7 cellular contexts compared by ENCODE assay signal in the genomic region with DNA sequence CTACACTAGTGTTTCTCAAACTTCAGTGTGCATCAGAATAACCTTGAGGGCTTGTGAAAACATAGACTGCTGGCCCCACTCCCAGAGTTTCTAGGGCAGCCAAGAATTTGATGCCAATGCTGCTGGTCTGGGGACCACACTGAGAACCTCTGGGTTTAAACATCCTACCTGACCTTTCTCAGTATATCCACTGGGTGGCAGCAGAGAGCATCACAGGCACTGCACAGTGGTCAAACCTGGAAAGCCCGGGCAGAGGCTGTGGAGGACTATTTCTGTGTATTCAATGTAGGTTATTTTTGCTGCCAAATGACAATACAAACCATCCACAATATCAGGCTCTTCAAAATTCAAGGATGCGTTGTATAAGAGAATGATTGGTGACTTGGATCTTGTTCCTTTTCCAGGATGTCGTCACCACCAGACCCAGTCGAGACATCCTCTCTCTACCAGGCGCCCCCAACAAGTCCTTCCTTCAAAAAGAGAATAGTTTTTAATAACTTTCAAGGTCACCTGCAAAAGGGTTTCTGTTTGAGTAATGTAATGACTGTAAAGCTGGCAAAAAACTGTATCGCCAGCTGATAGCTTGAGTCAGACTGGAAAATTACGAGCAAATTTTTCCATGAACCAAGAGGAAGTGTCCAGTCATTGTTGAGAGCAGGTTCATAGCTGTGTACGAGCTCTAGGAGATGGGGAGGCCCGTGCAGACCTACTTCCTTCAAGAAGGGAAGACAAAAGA. TPM values are rescaled to one million over a fixed set of nuclear protein-coding genes. Genes with fewer than 3 reads are reported as not detected.
DNase-seq lines count a peak whose midpoint lies in the region; ATAC-seq and TF ChIP-seq lines count a peak whose summit lies in the region.

No MANE protein-coding gene starts in this region.

- H3K27ac ChIP-seq in adrenal gland (peak overlapping the region; percentile 61 to 88 (median 83)), left ventricle myocardium inferior (replicated peaks) (peak overlapping the region; percentile 71)

- peak in 1 of 2 donors; percentile 61 for TF ChIP-seq POLR2A in adrenal gland (IDR thresholded peaks at IDR 0.05)

- TF ChIP-seq CTCF in GM13977 (IDR thresholded peaks at IDR 0.05; ENCODE audit: extremely low read depth, insufficient read depth, missing control alignments) (peak; percentile 85), adrenal gland (IDR thresholded peaks at IDR 0.05) (peak; percentile 93 to 96 (median 94)), left ventricle myocardium inferior (IDR thresholded peaks at IDR 0.05; ENCODE audit: borderline replicate concordance) (peak; percentile 95)

- no peaks in the 10 kb centered on the region for H3K9me3 ChIP-seq in adrenal gland (replicated peaks in 1 of 3)
- no peaks in the 10 kb centered on the region for H3K9me3 ChIP-seq in left ventricle myocardium inferior (replicated peaks)

- H3K4me3 ChIP-seq in adrenal gland, result no peak overlapping the region
- H3K4me3 ChIP-seq in left ventricle myocardium inferior, result peak overlapping the region; percentile 19

- DNase-seq in GM13977 (ENCODE audit: low spot score) (peak; percentile 74), NCI-H1105 treated with DMSO at 0.1 percent for 48 hours (lab: John Stamatoyannopoulos, UW) (peak; percentile 83), T-helper 1 cell (peak; percentile 28 to 62 (median 47)), adrenal gland (peak; percentile 87 to 94 (median 90)), left ventricle myocardium inferior (peak; percentile 52), sciatic nerve (ENCODE audit: low spot score) (peak; percentile 75)

- 18 to 22% (median 19%) methylated on average over 9 of the region's 9 CpGs for WGBS in adrenal gland, 4 donors

- H3K36me3 ChIP-seq in adrenal gland (replicated peaks in 1 of 2) (no peaks in the 10 kb centered on the region), left ventricle myocardium inferior (no peaks in the 10 kb centered on the region)

- H3K27me3 ChIP-seq in adrenal gland (no peaks in the 10 kb centered on the region), left ventricle myocardium inferior (ENCODE audit: low read depth) (no peaks in the 10 kb centered on the region)

- intact Hi-C loops in adrenal gland (cut with DNase I) (loop anchor here in 1 of 2 donors (5.0 kb wide), 1 partner anchor 51 kb away; no protein-coding TSS in a partner anchor), left ventricle myocardium inferior (cut with micrococcal nuclease) (no loop called here), sciatic nerve (cut with DNase I) (no loop called here)

- ATAC-seq in HG02678 (IDR thresholded peaks at IDR 0.05; ENCODE audit: unreplicated experiment), result peak; percentile 90
- ATAC-seq in sciatic nerve, result peak; percentile 95

- in situ Hi-C loops in GM13977 (cut with MboI; ENCODE audit: low pct_unique_long_range_greater_than_20kb, low sequenced_read_pairs, unreplicated experiment), result no loop called here

- H3K4me1 ChIP-seq in adrenal gland (replicated peaks in 1 of 2) (peaks cover 3 to 24% of the 10 kb centered on the region in 2 donors), left ventricle myocardium inferior (peaks cover 45% of the 10 kb centered on the region)

RNA-seq across cellular contexts. Expression of a gene that starts 30.6 kb away (rescaled TPM):
- total RNA-seq in adrenal gland (100 to 1,000 TPM in 2 of 8 donors, 10 to 100 TPM in 6; 46.2 to 176 (median 76.5) TPM), left ventricle myocardium inferior (934 TPM), sciatic nerve (3.7 TPM)
- 100 to 1,000 TPM in 1 of 3 donors, 10 to 100 TPM in 2; 21.4 to 125 (median 24.8) TPM for polyA plus RNA-seq in adrenal gland

Comparison
In these comparisons a context has a peak if more than half of its experiments do, and no peak if none do; other contexts are left out.
1. RNA of a gene that starts 30.6 kb away (total RNA-seq): 934 TPM in left ventricle myocardium inferior (single experiment) and 46.2 to 176 TPM in adrenal gland; 3.7 TPM in sciatic nerve (single experiment); every median in the first group is over 10 times any median in the second.
2. Peak in every context shown above with its lines, with median percentiles within 50 percentile points of each other: DNase-seq and CTCF ChIP-seq.